1 cellular context compared by ENCODE assay signal in genomic region chr1:21659924-21660326, GRCh38.
A peak's percentile ranks its signal among the peaks of the same experiment; 100 is the strongest.
TF ChIP-seq lines count a peak whose summit lies in the region.

No MANE protein-coding gene starts in this region.

TF ChIP-seq in K562, 482 proteins besides CTCF, POLR2A, EP300 and RAD21:
- TF ChIP-seq ZNF639 (CRISPR knock-in tag; conservative IDR thresholded peaks at IDR 0.05 in 1 of 2, IDR thresholded peaks at IDR 0.05 in 1 of 2) (no peak), ZKSCAN1 (IDR thresholded peaks at IDR 0.05; ENCODE audit: low read depth, low read length) (peak; percentile 94)
